In genomic region chr14:105480807-105481801, GRCh38 we compare ENCODE assay signal across 1 cellular context.
TF ChIP-seq lines count a peak whose summit lies in the region.

No MANE protein-coding gene starts in this region.

TF ChIP-seq in HEK293, 187 proteins besides CTCF, POLR2A, EP300 and RAD21 (continued from another document and continues in another):
- TF ChIP-seq, protein P1, sequence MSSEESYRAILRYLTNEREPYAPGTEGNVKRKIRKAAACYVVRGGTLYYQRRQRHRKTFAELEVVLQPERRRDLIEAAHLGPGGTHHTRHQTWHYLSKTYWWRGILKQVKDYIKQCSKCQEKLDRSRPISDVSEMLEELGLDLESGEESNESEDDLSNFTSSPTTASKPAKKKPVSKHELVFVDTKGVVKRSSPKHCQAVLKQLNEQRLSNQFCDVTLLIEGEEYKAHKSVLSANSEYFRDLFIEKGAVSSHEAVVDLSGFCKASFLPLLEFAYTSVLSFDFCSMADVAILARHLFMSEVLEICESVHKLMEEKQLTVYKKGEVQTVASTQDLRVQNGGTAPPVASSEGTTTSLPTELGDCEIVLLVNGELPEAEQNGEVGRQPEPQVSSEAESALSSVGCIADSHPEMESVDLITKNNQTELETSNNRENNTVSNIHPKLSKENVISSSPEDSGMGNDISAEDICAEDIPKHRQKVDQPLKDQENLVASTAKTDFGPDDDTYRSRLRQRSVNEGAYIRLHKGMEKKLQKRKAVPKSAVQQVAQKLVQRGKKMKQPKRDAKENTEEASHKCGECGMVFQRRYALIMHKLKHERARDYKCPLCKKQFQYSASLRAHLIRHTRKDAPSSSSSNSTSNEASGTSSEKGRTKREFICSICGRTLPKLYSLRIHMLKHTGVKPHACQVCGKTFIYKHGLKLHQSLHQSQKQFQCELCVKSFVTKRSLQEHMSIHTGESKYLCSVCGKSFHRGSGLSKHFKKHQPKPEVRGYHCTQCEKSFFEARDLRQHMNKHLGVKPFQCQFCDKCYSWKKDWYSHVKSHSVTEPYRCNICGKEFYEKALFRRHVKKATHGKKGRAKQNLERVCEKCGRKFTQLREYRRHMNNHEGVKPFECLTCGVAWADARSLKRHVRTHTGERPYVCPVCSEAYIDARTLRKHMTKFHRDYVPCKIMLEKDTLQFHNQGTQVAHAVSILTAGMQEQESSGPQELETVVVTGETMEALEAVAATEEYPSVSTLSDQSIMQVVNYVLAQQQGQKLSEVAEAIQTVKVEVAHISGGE (tag by site-specific recombination; conservative IDR thresholded peaks at IDR 0.05; ENCODE audit: low read depth): no peak
- TF ChIP-seq ZBTB17 (tag by site-specific recombination; IDR thresholded peaks at IDR 0.05) (peak; percentile 92), ZNF768 (tag by site-specific recombination; IDR thresholded peaks at IDR 0.05) (no peak; the same call in 1 of the 2 replicates), ZNF169 (tag by site-specific recombination; IDR thresholded peaks at IDR 0.05) (no peak), PRDM1 (tag by site-specific recombination; IDR thresholded peaks at IDR 0.05) (no peak), TCF7L2 (IDR thresholded peaks at IDR 0.05; ENCODE audit: borderline replicate concordance, low read depth, low read length) (no peak), REST (tag by site-specific recombination; IDR thresholded peaks at IDR 0.05) (peak; percentile 61), SCRT1 (tag by site-specific recombination; IDR thresholded peaks at IDR 0.05; ENCODE audit: borderline replicate concordance) (no peak), ZNF112 (tag by site-specific recombination; IDR thresholded peaks at IDR 0.05) (no peak), ZNF138 (tag by site-specific recombination; IDR thresholded peaks at IDR 0.05; ENCODE audit: borderline replicate concordance) (no peak), ZNF132 (tag by site-specific recombination; IDR thresholded peaks at IDR 0.05; ENCODE audit: borderline replicate concordance) (no peak), ZNF621 (tag by site-specific recombination; IDR thresholded peaks at IDR 0.05) (no peak), ZNF394 (tag by site-specific recombination; IDR thresholded peaks at IDR 0.05; ENCODE audit: borderline replicate concordance) (peak; percentile 67; the same call in 1 of the 2 replicates), ZNF580 (tag by site-specific recombination; IDR thresholded peaks at IDR 0.05) (no peak), GLIS2 (tag by site-specific recombination; IDR thresholded peaks at IDR 0.05) (peak; percentile 74), ZBTB6 (tag by site-specific recombination; IDR thresholded peaks at IDR 0.05) (no peak), ZNF175 (tag by site-specific recombination; IDR thresholded peaks at IDR 0.05) (no peak), ZNF518A (tag by site-specific recombination; conservative IDR thresholded peaks at IDR 0.05; ENCODE audit: low read depth) (no peak), GLI2 (tag by site-specific recombination; IDR thresholded peaks at IDR 0.05; ENCODE audit: borderline replicate concordance, low read depth) (no peak), FEZF1 (tag by site-specific recombination; IDR thresholded peaks at IDR 0.05) (no peak; the same call in 1 of the 2 replicates), ZNF654 (tag by site-specific recombination; IDR thresholded peaks at IDR 0.05; ENCODE audit: low read depth) (no peak), GLI4 (tag by site-specific recombination; IDR thresholded peaks at IDR 0.05) (no peak), OSR2 (tag by site-specific recombination; IDR thresholded peaks at IDR 0.05) (no peak; the same call in 1 of the 2 replicates), ZNF558 (tag by site-specific recombination; IDR thresholded peaks at IDR 0.05) (no peak), ZBTB20 (tag by site-specific recombination; IDR thresholded peaks at IDR 0.05) (peak; percentile 85), ZNF560 (tag by site-specific recombination; IDR thresholded peaks at IDR 0.05; ENCODE audit: borderline replicate concordance) (peak; percentile 52; the same call in 1 of the 2 replicates), ZNF791 (tag by site-specific recombination; IDR thresholded peaks at IDR 0.05) (no peak), KLF9 (tag by site-specific recombination; IDR thresholded peaks at IDR 0.05; ENCODE audit: low read depth) (peak; percentile 21; the same call in 1 of the 2 replicates), ZNF121 (tag by site-specific recombination; IDR thresholded peaks at IDR 0.05) (peak; percentile 39; the same call in 1 of the 2 replicates), ZBTB8A (tag by site-specific recombination; IDR thresholded peaks at IDR 0.05) (peak; percentile 96), ZNF623 (tag by site-specific recombination; IDR thresholded peaks at IDR 0.05) (peak; percentile 10; the same call in 1 of the 2 replicates), ZXDB (tag by site-specific recombination; IDR thresholded peaks at IDR 0.05) (peak; percentile 76; the same call in 1 of the 2 replicates), ZEB2 (tag by site-specific recombination; IDR thresholded peaks at IDR 0.05) (peak; percentile 88), ZNF211 (tag by site-specific recombination; IDR thresholded peaks at IDR 0.05; ENCODE audit: low read depth) (no peak), ZNF148 (tag by site-specific recombination; IDR thresholded peaks at IDR 0.05; ENCODE audit: borderline replicate concordance) (no peak), ZNF701 (tag by site-specific recombination; IDR thresholded peaks at IDR 0.05) (no peak)
- TF ChIP-seq, protein P2, sequence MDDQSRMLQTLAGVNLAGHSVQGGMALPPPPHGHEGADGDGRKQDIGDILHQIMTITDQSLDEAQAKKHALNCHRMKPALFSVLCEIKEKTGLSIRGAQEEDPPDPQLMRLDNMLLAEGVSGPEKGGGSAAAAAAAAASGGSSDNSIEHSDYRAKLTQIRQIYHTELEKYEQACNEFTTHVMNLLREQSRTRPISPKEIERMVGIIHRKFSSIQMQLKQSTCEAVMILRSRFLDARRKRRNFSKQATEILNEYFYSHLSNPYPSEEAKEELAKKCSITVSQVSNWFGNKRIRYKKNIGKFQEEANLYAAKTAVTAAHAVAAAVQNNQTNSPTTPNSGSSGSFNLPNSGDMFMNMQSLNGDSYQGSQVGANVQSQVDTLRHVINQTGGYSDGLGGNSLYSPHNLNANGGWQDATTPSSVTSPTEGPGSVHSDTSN (CRISPR knock-in tag; IDR thresholded peaks at IDR 0.05): 0 out of 2 replicates have a peak, but pooled peaks have one; percentile 34
- TF ChIP-seq, protein P3, sequence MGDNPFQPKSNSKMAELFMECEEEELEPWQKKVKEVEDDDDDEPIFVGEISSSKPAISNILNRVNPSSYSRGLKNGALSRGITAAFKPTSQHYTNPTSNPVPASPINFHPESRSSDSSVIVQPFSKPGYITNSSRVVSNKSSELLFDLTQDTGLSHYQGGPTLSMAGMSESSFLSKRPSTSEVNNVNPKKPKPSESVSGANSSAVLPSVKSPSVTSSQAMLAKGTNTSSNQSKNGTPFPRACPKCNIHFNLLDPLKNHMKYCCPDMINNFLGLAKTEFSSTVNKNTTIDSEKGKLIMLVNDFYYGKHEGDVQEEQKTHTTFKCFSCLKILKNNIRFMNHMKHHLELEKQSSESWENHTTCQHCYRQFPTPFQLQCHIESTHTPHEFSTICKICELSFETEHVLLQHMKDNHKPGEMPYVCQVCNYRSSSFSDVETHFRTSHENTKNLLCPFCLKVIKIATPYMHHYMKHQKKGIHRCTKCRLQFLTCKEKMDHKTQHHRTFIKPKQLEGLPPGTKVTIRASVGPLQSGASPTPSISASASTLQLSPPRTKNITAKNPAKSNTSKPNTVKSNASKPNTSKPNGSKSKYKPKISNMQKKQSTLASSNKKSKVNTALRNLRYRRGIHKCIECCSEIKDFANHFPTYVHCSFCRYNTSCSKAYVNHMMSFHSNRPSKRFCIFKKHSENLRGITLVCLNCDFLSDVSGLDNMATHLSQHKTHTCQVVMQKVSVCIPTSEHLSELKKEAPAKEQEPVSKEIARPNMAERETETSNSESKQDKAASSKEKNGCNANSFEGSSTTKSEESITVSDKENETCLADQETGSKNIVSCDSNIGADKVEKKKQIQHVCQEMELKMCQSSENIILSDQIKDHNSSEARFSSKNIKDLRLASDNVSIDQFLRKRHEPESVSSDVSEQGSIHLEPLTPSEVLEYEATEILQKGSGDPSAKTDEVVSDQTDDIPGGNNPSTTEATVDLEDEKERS (tag by site-specific recombination; IDR thresholded peaks at IDR 0.05): no peak
